8 cellular contexts compared by ENCODE assay signal in genomic region chr15:89496155-89497098, GRCh38. TPM values are rescaled to one million over a fixed set of nuclear protein-coding genes. Genes with fewer than 3 reads are reported as not detected.
DNase-seq lines count a peak whose midpoint lies in the region; ATAC-seq, FAIRE-seq and TF ChIP-seq lines count a peak whose summit lies in the region.

Gene RHCG, minus strand, starts transcription at chr15:89496583. Its CDS starts 39 bp downstream, at chr15:89496544.

- peak; percentile 64 to 70 for ATAC-seq in stimulated activated naive B cell treated with anti-CD40 and anti-IgM and Interleukin-4, amounts not matched to agents 10 μg/mL and 1 μg/mL and 100 μg/mL, for 72 hours (replicated peaks)
- ATAC-seq in HG02759 (IDR thresholded peaks at IDR 0.05; ENCODE audit: unreplicated experiment) (no peak), aorta (ENCODE audit: low FRiP score) (no peak)

- 4% methylated on average over 46 to 55 of the region's 55 CpGs for WGBS in aorta, 2 donors

- H3K27ac ChIP-seq in RWPE1 (no peak within 1 kb of the TSS), aorta (ENCODE audit: low read depth in 1 of 2, low read length in 2 of 2) (no peak within 1 kb of the TSS)

- H3K36me3 ChIP-seq in bronchial epithelial cell (ENCODE audit: control insufficient read depth, insufficient read depth, low read length) (no peaks in the 10 kb centered on the region), aorta (ENCODE audit: control insufficient read depth in 1 of 2, insufficient read depth in 2 of 2, low read length in 1 of 2) (no peaks in the 10 kb centered on the region)

- H3K36me3 Mint-ChIP-seq in immature natural killer cell: no peaks in the 10 kb centered on the region
- H3K36me3 Mint-ChIP-seq in stimulated activated naive B cell treated with anti-CD40 and anti-IgM and Interleukin-4, amounts not matched to agents 10 μg/mL and 1 μg/mL and 100 μg/mL, for 72 hours: no peaks in the 10 kb centered on the region

- CTCF ChIA-PET in RWPE1 (lab: Yijun Ruan, JAX): no interaction called here

- DNase-seq in Daoy (ENCODE audit: low read depth): peak; percentile 51
- DNase-seq in LoVo (ENCODE audit: low spot score): peak; percentile 66
- DNase-seq in bronchial epithelial cell (ENCODE audit: low read depth): peak; percentile 72
- no peak for DNase-seq in immature natural killer cell
- peak; percentile 13 for DNase-seq in stimulated activated naive B cell treated with anti-CD40 and anti-IgM and Interleukin-4, amounts not matched to agents 10 μg/mL and 1 μg/mL and 100 μg/mL, for 72 hours
- DNase-seq in RWPE1 (ENCODE audit: low spot score): no peak
- no peak for DNase-seq in aorta

- H3K4me1 Mint-ChIP-seq in immature natural killer cell: peaks cover 10 to 26% of the 10 kb centered on the region in 2 donors
- H3K4me1 Mint-ChIP-seq in stimulated activated naive B cell treated with anti-CD40 and anti-IgM and Interleukin-4, amounts not matched to agents 10 μg/mL and 1 μg/mL and 100 μg/mL, for 72 hours: peaks cover 6 to 11% of the 10 kb centered on the region in 2 donors

- H3K4me3 ChIP-seq in bronchial epithelial cell (ENCODE audit: low read depth, low read length) (peak within 1 kb of the TSS; percentile 33), aorta (ENCODE audit: low read length in 2 of 2) (no peak within 1 kb of the TSS)

- H3K27ac Mint-ChIP-seq in immature natural killer cell: no peak within 1 kb of the TSS
- no peak within 1 kb of the TSS for H3K27ac Mint-ChIP-seq in stimulated activated naive B cell treated with anti-CD40 and anti-IgM and Interleukin-4, amounts not matched to agents 10 μg/mL and 1 μg/mL and 100 μg/mL, for 72 hours

- FAIRE-seq in bronchial epithelial cell (lab: Jason Lieb, UNC): no peak

- peak within 1 kb of the TSS; percentile 55 to 78 (median 59) for H3K4me3 Mint-ChIP-seq in immature natural killer cell
- peak within 1 kb of the TSS; percentile 63 to 68 for H3K4me3 Mint-ChIP-seq in stimulated activated naive B cell treated with anti-CD40 and anti-IgM and Interleukin-4, amounts not matched to agents 10 μg/mL and 1 μg/mL and 100 μg/mL, for 72 hours

- H3K4me1 ChIP-seq in aorta (ENCODE audit: control insufficient read depth in 1 of 2, insufficient read depth in 2 of 2, low read length in 2 of 2): no peaks in the 10 kb centered on the region

- H3K27me3 ChIP-seq in bronchial epithelial cell (ENCODE audit: control insufficient read depth, insufficient read depth, low read length) (no peaks in the 10 kb centered on the region), aorta (ENCODE audit: control insufficient read depth in 1 of 2, insufficient read depth in 2 of 2, low read length in 1 of 2) (no peaks in the 10 kb centered on the region)

- POLR2A ChIA-PET in RWPE1 (lab: Yijun Ruan, JAX; ENCODE audit: low non-redundant PET): no interaction called here

- no peaks in the 10 kb centered on the region for H3K9me3 ChIP-seq in aorta (ENCODE audit: control insufficient read depth, low read length)

- TF ChIP-seq CTCF in bronchial epithelial cell (IDR thresholded peaks at IDR 0.05; ENCODE audit: insufficient read depth, low read length, severe bottlenecking) (peak; percentile 74), RWPE1 (conservative IDR thresholded peaks at IDR 0.05; ENCODE audit: low read depth) (no peak)

- H3K9me3 Mint-ChIP-seq in immature natural killer cell: peaks cover 0 to 1% (median 0%) of the 10 kb centered on the region in 6 donors
- no peaks in the 10 kb centered on the region for H3K9me3 Mint-ChIP-seq in stimulated activated naive B cell treated with anti-CD40 and anti-IgM and Interleukin-4, amounts not matched to agents 10 μg/mL and 1 μg/mL and 100 μg/mL, for 72 hours

- H3K27me3 Mint-ChIP-seq in immature natural killer cell (ENCODE audit: low read depth in 3 of 3): peaks cover 8 to 17% (median 12%) of the 10 kb centered on the region in 3 donors
- peaks cover 69 to 77% of the 10 kb centered on the region in 2 donors for H3K27me3 Mint-ChIP-seq in stimulated activated naive B cell treated with anti-CD40 and anti-IgM and Interleukin-4, amounts not matched to agents 10 μg/mL and 1 μg/mL and 100 μg/mL, for 72 hours

- intact Hi-C loops in aorta (cut with DNase I): no loop called here

RNA-seq across cellular contexts. Expression of gene RHCG, which starts in this region (rescaled TPM):
- total RNA-seq in Daoy (2014; rRNA removed; shearing (Covaris generic)): not detected in 2 replicates
- total RNA-seq in bronchial epithelial cell (247 and 322 TPM in 2 replicates), aorta (not detected)
- polyA plus RNA-seq in immature natural killer cell (not detected), aorta (1 to 10 TPM; 1.0 to 2.1 TPM)

Comparison
In these comparisons a context has a peak if more than half of its experiments do, and no peak if none do; other contexts are left out.
1. RNA of gene RHCG (total RNA-seq): 247 to 322 TPM in bronchial epithelial cell; not detected in aorta and not detected in Daoy; every median in the first group is over 100 times any median in the second.
2. Peak in DNase-seq in Daoy; RNA of the gene not detected or under 1 TPM.
3. DNase-seq: peak in LoVo (single experiment), bronchial epithelial cell (single experiment) and stimulated activated naive B cell treated with anti-CD40 and anti-IgM and Interleukin-4, amounts not matched to agents 10 μg/mL and 1 μg/mL and 100 μg/mL, for 72 hours (single experiment); none in immature natural killer cell (0 of 3), RWPE1 (single experiment) and aorta (0 of 2).
4. ATAC-seq: peak in stimulated activated naive B cell treated with anti-CD40 and anti-IgM and Interleukin-4, amounts not matched to agents 10 μg/mL and 1 μg/mL and 100 μg/mL, for 72 hours (2 of 2); none in HG02759 (single experiment) and aorta (single experiment).